ENCODE assay signal across 9 cellular contexts in genomic region chr3:104273046-104273649, GRCh38.
A peak's percentile ranks its signal among the peaks of the same experiment; 100 is the strongest.
DNase-seq lines count a peak whose midpoint lies in the region; ATAC-seq and TF ChIP-seq lines count a peak whose summit lies in the region.
"Had no signal": no experiment of that assay in that cellular context is flagged by ENCODE, and none has a peak within 500 bp of the region (broad histone marks: within the 10 kb centered on the region; RNA-seq: fewer than 3 reads in every experiment).

No MANE protein-coding gene starts in this region.

- intact Hi-C loops in HCT116 (cut with micrococcal nuclease), result loop anchor here (2.0 to 5.0 kb wide), 2 partner anchors 1094 to 1244 kb away; partner anchors contain the start of gene ALCAM

- CTCF ChIA-PET in HCT116 (lab: Charles Lee), result interaction anchor here (1.5 to 1.7 kb wide), 2 partner anchors 77 to 1093 kb away, joined by 3 to 5 read pairs; partner anchors contain the start of gene ALCAM

- peak; percentile 7 for DNase-seq in DMS53 treated with DMSO at 0.1 percent for 48 hours (lab: John Stamatoyannopoulos, UW; ENCODE audit: unreplicated experiment)
- peak; percentile 19 for DNase-seq in HCT116 (ENCODE audit: low read depth, low spot score)
- DNase-seq in NCI-H345 treated with DMSO at 0.1 percent for 48 hours (lab: John Stamatoyannopoulos, UW; ENCODE audit: unreplicated experiment), result peak; percentile 4
- no peak for DNase-seq in coronary artery (ENCODE audit: low spot score)
- DNase-seq in pons (ENCODE audit: low spot score), result peak; percentile 66
- DNase-seq in activated naive CD8-positive, alpha-beta T cell treated with anti-CD3 and anti-CD28 coated beads, Interleukin-2, amount 50 U/mL, for 24 hours, result no peak
- DNase-seq in stimulated activated CD4-positive, alpha-beta T cell treated with anti-CD3 and anti-CD28 coated beads, Interleukin-12 subunit alpha, Interleukin-12 subunit beta, amount 100 ng/mL, for 4 hours, result no peak
- DNase-seq in effector CD8-positive, alpha-beta T cell (lab: John Stamatoyannopoulos, UW), result no peak

- no peak overlapping the region for H2AFZ ChIP-seq in HCT116 (ENCODE audit: low read depth, low read length, poor library complexity, severe bottlenecking)

- TF ChIP-seq POLR2A in HCT116 (IDR thresholded peaks at IDR 0.05; ENCODE audit: borderline replicate concordance, extremely low read depth, insufficient read depth, insufficient read length), result no peak

- RAD21 ChIA-PET in HCT116 (lab: Charles Lee; ENCODE audit: low non-redundant PET in 1 of 2, low total read pairs in 2 of 2, uncharacterized antibody in 2 of 2, unreplicated experiment in 2 of 2), result interaction anchor here in 1 of 2 experiments (0.9 kb wide), 1 partner anchor 189 kb away, joined by 3 read pairs; no protein-coding TSS in a partner anchor

- POLR2A ChIA-PET in HCT116 (lab: Charles Lee), result no interaction called here

- H3K4me1 Mint-ChIP-seq in activated naive CD8-positive, alpha-beta T cell treated with anti-CD3 and anti-CD28 coated beads, Interleukin-2, amount 50 U/mL, for 24 hours, result no peaks in the 10 kb centered on the region

- TF ChIP-seq CTCF in HCT116 (IDR thresholded peaks at IDR 0.05 in 2 of 3, conservative IDR thresholded peaks at IDR 0.05 in 1 of 3; ENCODE audit: borderline replicate concordance in 1 of 3, insufficient read depth in 1 of 3, low read depth in 2 of 3, low read length in 2 of 3) (peak; percentile 25 to 78 (median 68); a peak in 5 of 6 replicates), coronary artery (IDR thresholded peaks at IDR 0.05) (peak; percentile 44)

- H3K36me3 ChIP-seq in HCT116 (ENCODE audit: control insufficient read depth in 1 of 2, insufficient read depth in 2 of 2, low read length in 2 of 2), result no peaks in the 10 kb centered on the region; a peak in 1 of 4 replicates

- peaks cover 2% of the 10 kb centered on the region for H3K9me3 Mint-ChIP-seq in activated naive CD8-positive, alpha-beta T cell treated with anti-CD3 and anti-CD28 coated beads, Interleukin-2, amount 50 U/mL, for 24 hours

- no peak overlapping the region for H3K27ac Mint-ChIP-seq in activated naive CD8-positive, alpha-beta T cell treated with anti-CD3 and anti-CD28 coated beads, Interleukin-2, amount 50 U/mL, for 24 hours

- H3K4me1 ChIP-seq in HCT116 (ENCODE audit: control insufficient read depth in 1 of 2, insufficient read depth in 2 of 2, low read length in 2 of 2), result no peaks in the 10 kb centered on the region

- H4K20me1 ChIP-seq in HCT116 (ENCODE audit: insufficient read depth), result no peaks in the 10 kb centered on the region

- H3K27me3 Mint-ChIP-seq in activated naive CD8-positive, alpha-beta T cell treated with anti-CD3 and anti-CD28 coated beads, Interleukin-2, amount 50 U/mL, for 24 hours, result no peaks in the 10 kb centered on the region

- no peak overlapping the region for H3K27ac ChIP-seq in HCT116 (ENCODE audit: low read depth, low read length)
- no peak overlapping the region for H3K27ac ChIP-seq in coronary artery

- H3K4me3 ChIP-seq in HCT116 (replicated peaks in 1 of 2; ENCODE audit: low read depth in 1 of 2, low read length in 2 of 2), result no peak overlapping the region
- H3K4me3 ChIP-seq in coronary artery, result no peak overlapping the region
- H3K4me3 ChIP-seq: K562 had no signal

- peak; percentile 75 for TF ChIP-seq RAD21 in HCT116 (IDR thresholded peaks at IDR 0.05; ENCODE audit: low read depth)

- H3K9me3 ChIP-seq in HCT116 (ENCODE audit: control insufficient read depth in 1 of 2, insufficient read depth in 1 of 2, low read depth in 1 of 2, low read length in 2 of 2), result peaks cover 0 to 8% of the 10 kb centered on the region in 2 experiments; a peak in 1 of 4 replicates

- no peaks in the 10 kb centered on the region for H3K27me3 ChIP-seq in HCT116 (ENCODE audit: insufficient read depth, low read length)

- H3K79me2 ChIP-seq in HCT116 (ENCODE audit: insufficient read depth, low read length), result no peaks in the 10 kb centered on the region

- no peaks in the 10 kb centered on the region for H3K9me2 ChIP-seq in HCT116 (ENCODE audit: insufficient read depth)

- BruUV-seq in HCT116 (replicated peaks; lab: Mats Ljungman, UMichigan), result no TSS peak

- H3K4me2 ChIP-seq in HCT116 (ENCODE audit: low read length), result no peak overlapping the region

- ATAC-seq in HCT116, result peak; percentile 63
- no peak for ATAC-seq in activated naive CD8-positive, alpha-beta T cell treated with anti-CD3 and anti-CD28 coated beads, Interleukin-2, amount 50 U/mL, for 24 hours
- ATAC-seq: K562 had no signal

- H3K36me3 Mint-ChIP-seq in activated naive CD8-positive, alpha-beta T cell treated with anti-CD3 and anti-CD28 coated beads, Interleukin-2, amount 50 U/mL, for 24 hours (ENCODE audit: low read depth), result no peaks in the 10 kb centered on the region

- H3K4me3 Mint-ChIP-seq in activated naive CD8-positive, alpha-beta T cell treated with anti-CD3 and anti-CD28 coated beads, Interleukin-2, amount 50 U/mL, for 24 hours, result no peak overlapping the region

- H3K9ac ChIP-seq in HCT116 (ENCODE audit: low read length), result no peak overlapping the region

TF ChIP-seq in HCT116, 20 proteins besides CTCF, POLR2A, EP300 and RAD21:
- TF ChIP-seq SRF (IDR thresholded peaks at IDR 0.05; ENCODE audit: low read depth) (no peak), CBX3 (IDR thresholded peaks at IDR 0.05; ENCODE audit: low read depth) (no peak), EGR1 (IDR thresholded peaks at IDR 0.05; ENCODE audit: low read depth) (no peak), CEBPB (IDR thresholded peaks at IDR 0.05; ENCODE audit: low read depth) (no peak), ATF3 (IDR thresholded peaks at IDR 0.05) (no peak), POLR2AphosphoS5 (IDR thresholded peaks at IDR 0.05; ENCODE audit: low read depth, low read length) (no peak), MAX (IDR thresholded peaks at IDR 0.05) (no peak), EZH2phosphoT487 (IDR thresholded peaks at IDR 0.05; ENCODE audit: borderline replicate concordance) (no peak), REST (IDR thresholded peaks at IDR 0.05; ENCODE audit: low read depth) (no peak), TCF7L2 (IDR thresholded peaks at IDR 0.05; ENCODE audit: borderline replicate concordance, extremely low read depth, insufficient read depth, insufficient read length) (no peak)

Comparison
In these comparisons a context has a peak if more than half of its experiments do, and no peak if none do; other contexts are left out.
1. DNase-seq: peak in DMS53 treated with DMSO at 0.1 percent for 48 hours (single experiment), HCT116 (single experiment), NCI-H345 treated with DMSO at 0.1 percent for 48 hours (single experiment) and pons (single experiment); none in coronary artery (single experiment), activated naive CD8-positive, alpha-beta T cell treated with anti-CD3 and anti-CD28 coated beads, Interleukin-2, amount 50 U/mL, for 24 hours (single experiment), stimulated activated CD4-positive, alpha-beta T cell treated with anti-CD3 and anti-CD28 coated beads, Interleukin-12 subunit alpha, Interleukin-12 subunit beta, amount 100 ng/mL, for 4 hours (single experiment) and effector CD8-positive, alpha-beta T cell (single experiment).